34 cellular contexts compared by ENCODE assay signal in genomic region chr16:7561908-7562405, GRCh38.
"Had no signal": no experiment of that assay in that cellular context is flagged by ENCODE, and none has a peak within 500 bp of the region (broad histone marks: within the 10 kb centered on the region; RNA-seq: fewer than 3 reads in every experiment).

No MANE protein-coding gene starts in this region.

- H3K27ac ChIP-seq: KMS-11 had no signal

- H3K4me3 ChIP-seq: MG63 had no signal

- H3K4me2 ChIP-seq: KMS-11 had no signal

- H3K36me3 ChIP-seq: MG63 had no signal

- H3K9ac ChIP-seq: KMS-11 had no signal

- H3K27me3 ChIP-seq: MG63 had no signal

- H3K9me3 ChIP-seq: MG63 had no signal

- DNase-seq: Karpas-422, Kasumi-1, KG1, MG63, MM.1S, MV-4-11, NCI-H1048, NCI-H1092, NCI-H1092 treated with DMSO at 0.1 percent for 48 hours, NCI-H1105, NCI-H1105 treated with DMSO at 0.1 percent for 48 hours, NCI-H1417, NCI-H1417 treated with DMSO at 0.1 percent for 48 hours, NCI-H1436, NCI-H1436 treated with DMSO at 0.1 percent for 48 hours, NCI-H146, NCI-H1694, NCI-H1694 treated with DMSO at 0.1 percent for 48 hours, NCI-H187, NCI-H187 treated with DMSO at 0.1 percent for 48 hours, NCI-H1930, NCI-H2029, NCI-H2029 treated with DMSO at 0.1 percent for 48 hours, NCI-H2081, NCI-H2081 treated with DMSO at 0.1 percent for 48 hours, NCI-H2107, NCI-H2171, NCI-H2171 treated with DMSO at 0.1 percent for 48 hours, NCI-H2227 treated with DMSO at 0.1 percent for 48 hours, NCI-H226, NCI-H446, NCI-H446 treated with DMSO at 0.1 percent for 48 hours, NCI-H510A had no signal
